In the genomic region with DNA sequence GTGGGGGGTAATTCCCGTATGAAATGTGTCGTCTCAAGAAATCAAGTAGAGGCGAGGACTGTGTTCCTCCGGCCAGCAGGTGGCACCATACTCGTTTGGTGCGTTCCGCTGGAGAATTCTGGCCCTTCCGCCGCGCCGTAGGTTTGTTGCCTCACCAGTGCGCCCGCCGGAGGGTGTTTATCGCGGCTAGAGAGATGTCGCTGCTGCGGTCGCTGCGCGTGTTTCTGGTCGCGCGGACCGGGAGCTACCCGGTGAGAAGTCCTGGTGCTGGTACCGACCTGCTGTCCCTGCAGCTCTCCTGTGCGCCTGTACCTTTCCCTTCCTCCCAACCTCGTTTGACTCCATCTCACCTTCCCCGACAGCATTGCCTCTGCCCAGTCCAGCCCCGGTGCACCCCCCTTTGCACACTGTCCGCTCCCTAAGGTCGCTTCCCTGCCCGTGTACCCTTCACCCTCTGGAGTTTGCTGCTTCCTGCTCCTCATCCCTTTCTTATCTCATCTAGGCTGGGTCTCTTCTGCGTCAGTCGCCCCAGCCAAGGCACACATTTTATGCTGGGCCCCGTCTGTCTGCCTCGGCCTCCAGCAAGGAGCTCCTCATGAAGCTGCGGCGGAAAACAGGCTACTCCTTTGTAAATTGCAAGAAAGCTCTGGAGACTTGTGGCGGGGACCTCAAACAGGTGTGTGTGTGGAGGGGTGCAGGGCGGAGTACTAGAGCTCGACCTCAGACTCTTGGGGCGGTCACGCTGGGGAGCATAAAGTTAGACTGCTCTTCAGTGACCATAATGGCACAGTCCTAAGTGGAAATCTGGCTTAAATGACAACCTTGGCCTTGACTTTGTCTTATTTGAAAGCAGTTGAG, we compare ENCODE assay signal across 1 cellular context.
TF ChIP-seq lines count a peak whose summit lies in the region.

TSS of gene TSFM (plus strand) at position 180 of the 858 bp plus-strand sequence. CDS start at position 195, 15 bp downstream.

TF ChIP-seq in WTC11, 78 proteins besides CTCF, POLR2A, EP300 and RAD21 (continued from another document):
- TF ChIP-seq GABPB1 (CRISPR knock-in tag; IDR thresholded peaks at IDR 0.05) (peak; percentile 90), MYBL2 (CRISPR knock-in tag; IDR thresholded peaks at IDR 0.05) (peak; percentile 72; the same call in 1 of the 2 replicates), FOXP1 (CRISPR knock-in tag; IDR thresholded peaks at IDR 0.05; ENCODE audit: borderline replicate concordance) (peak; percentile 81), JUN (CRISPR knock-in tag; IDR thresholded peaks at IDR 0.05) (peak; percentile 55; the same call in 1 of the 2 replicates), NR2C2 (CRISPR knock-in tag; IDR thresholded peaks at IDR 0.05) (no peak), ARID4B (CRISPR knock-in tag; IDR thresholded peaks at IDR 0.05; ENCODE audit: borderline replicate concordance) (peak; percentile 80), CREB1 (CRISPR knock-in tag; IDR thresholded peaks at IDR 0.05) (no peak), ATF6 (CRISPR knock-in tag; IDR thresholded peaks at IDR 0.05) (no peak), KAT7 (CRISPR knock-in tag; IDR thresholded peaks at IDR 0.05; ENCODE audit: borderline replicate concordance) (no peak), SMAD4 (CRISPR knock-in tag; IDR thresholded peaks at IDR 0.05) (no peak), SP1 (CRISPR knock-in tag; conservative IDR thresholded peaks at IDR 0.05) (peak; percentile 89), FOXK1 (CRISPR knock-in tag; IDR thresholded peaks at IDR 0.05) (peak; percentile 100)
- TF ChIP-seq, protein P1, sequence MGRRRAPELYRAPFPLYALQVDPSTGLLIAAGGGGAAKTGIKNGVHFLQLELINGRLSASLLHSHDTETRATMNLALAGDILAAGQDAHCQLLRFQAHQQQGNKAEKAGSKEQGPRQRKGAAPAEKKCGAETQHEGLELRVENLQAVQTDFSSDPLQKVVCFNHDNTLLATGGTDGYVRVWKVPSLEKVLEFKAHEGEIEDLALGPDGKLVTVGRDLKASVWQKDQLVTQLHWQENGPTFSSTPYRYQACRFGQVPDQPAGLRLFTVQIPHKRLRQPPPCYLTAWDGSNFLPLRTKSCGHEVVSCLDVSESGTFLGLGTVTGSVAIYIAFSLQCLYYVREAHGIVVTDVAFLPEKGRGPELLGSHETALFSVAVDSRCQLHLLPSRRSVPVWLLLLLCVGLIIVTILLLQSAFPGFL (CRISPR knock-in tag; IDR thresholded peaks at IDR 0.05; ENCODE audit: borderline replicate concordance) = 0 out of 2 replicates have a peak, but pooled peaks have one; percentile 24
- TF ChIP-seq, protein P2, sequence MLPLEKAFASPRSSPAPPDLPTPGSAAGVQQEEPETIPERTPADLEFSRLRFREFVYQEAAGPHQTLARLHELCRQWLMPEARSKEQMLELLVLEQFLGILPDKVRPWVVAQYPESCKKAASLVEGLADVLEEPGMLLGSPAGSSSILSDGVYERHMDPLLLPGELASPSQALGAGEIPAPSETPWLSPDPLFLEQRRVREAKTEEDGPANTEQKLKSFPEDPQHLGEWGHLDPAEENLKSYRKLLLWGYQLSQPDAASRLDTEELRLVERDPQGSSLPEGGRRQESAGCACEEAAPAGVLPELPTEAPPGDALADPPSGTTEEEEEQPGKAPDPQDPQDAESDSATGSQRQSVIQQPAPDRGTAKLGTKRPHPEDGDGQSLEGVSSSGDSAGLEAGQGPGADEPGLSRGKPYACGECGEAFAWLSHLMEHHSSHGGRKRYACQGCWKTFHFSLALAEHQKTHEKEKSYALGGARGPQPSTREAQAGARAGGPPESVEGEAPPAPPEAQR (CRISPR knock-in tag; IDR thresholded peaks at IDR 0.05) = no peak
